Comparison of ENCODE assay signal across 8 cellular contexts in the genomic region with DNA sequence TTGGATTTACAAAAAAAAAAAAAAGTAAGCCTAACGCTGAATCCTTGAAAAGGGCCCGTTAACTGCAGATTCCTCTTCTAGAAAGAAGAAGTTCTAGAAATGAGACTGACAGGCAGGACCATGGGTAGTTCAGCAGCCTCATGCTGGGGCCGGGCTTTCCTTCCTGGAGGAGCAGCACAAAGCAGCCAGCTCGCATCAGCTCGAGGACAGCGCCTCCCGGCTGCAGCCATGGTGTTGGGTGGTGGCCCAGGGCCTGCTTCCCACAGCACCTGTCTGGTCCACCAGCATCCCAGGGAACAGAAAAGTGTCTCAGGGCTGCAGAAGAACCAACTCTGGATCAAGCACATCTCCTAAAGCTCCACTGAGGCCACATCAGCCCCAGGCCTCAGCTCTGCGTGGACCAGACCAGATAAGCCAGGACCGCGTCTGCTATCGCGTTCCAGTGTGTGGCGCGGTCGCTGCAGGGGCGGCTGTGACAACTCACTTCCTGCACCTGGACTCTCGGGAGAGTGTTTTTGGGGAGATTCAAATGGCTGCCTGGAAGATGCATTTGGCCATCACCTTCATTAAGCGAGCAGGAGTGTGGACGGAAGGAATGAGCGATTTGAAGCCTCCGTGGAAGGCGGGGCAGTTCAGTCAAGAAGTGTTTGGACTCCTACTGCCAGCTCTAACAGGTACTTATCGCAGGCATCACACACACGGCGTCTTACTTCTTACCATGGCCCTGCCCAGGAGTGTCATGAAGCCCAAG. TPM values are rescaled to one million over a fixed set of nuclear protein-coding genes. Genes with fewer than 3 reads are reported as not detected.
DNase-seq lines count a peak whose midpoint lies in the region; ATAC-seq and TF ChIP-seq lines count a peak whose summit lies in the region.

No MANE protein-coding gene starts in this region.

- H3K27me3 Mint-ChIP-seq in activated naive CD8-positive, alpha-beta T cell treated with anti-CD3 and anti-CD28 coated beads for 36 hours = peaks cover 5% of the 10 kb centered on the region

- peak overlapping the region; percentile 91 for H3K4me3 Mint-ChIP-seq in activated naive CD8-positive, alpha-beta T cell treated with anti-CD3 and anti-CD28 coated beads for 36 hours

- H3K27me3 ChIP-seq in AG04450 (ENCODE audit: control insufficient read depth, insufficient read depth, low read length) (no peaks in the 10 kb centered on the region), thyroid gland (no peaks in the 10 kb centered on the region)

- intact Hi-C loops in left colon (cut with DNase I, micrococcal nuclease) (no loop called here), thyroid gland (cut with DNase I) (no loop called here)

- H3K27ac Mint-ChIP-seq in activated naive CD8-positive, alpha-beta T cell treated with anti-CD3 and anti-CD28 coated beads for 36 hours = peak overlapping the region; percentile 100

- no peaks in the 10 kb centered on the region for H3K9me3 ChIP-seq in AG04450 (ENCODE audit: control insufficient read depth, insufficient read depth, low read length)
- no peaks in the 10 kb centered on the region for H3K9me3 ChIP-seq in thyroid gland

- WGBS in thyroid gland, 2 donors = 76% methylated on average over 18 to 25 of the region's 25 CpGs

- peak overlapping the region; percentile 94 for H3K27ac ChIP-seq in AG04450 (ENCODE audit: low read depth, low read length)
- peak overlapping the region; percentile 98 to 99 (median 98) for H3K27ac ChIP-seq in thyroid gland

- no peak; the same call in 1 of the 2 replicates for TF ChIP-seq RAD21 in Ishikawa (IDR thresholded peaks at IDR 0.05; ENCODE audit: low read depth)

- DNase-seq in AG04450 (ENCODE audit: low read depth, low spot score) (no peak), left colon (peak in 1 of 2 donors; percentile 48), thyroid gland (no peak), A172 (ENCODE audit: low spot score) (no peak)
- DNase-seq in activated naive CD8-positive, alpha-beta T cell treated with anti-CD3 and anti-CD28 coated beads for 36 hours = no peak

- CTCF ChIA-PET in AG04450 (lab: Charles Lee) = interaction anchor here (1.0 to 3.5 kb wide), 2 partner anchors 22 to 136 kb away, joined by 4 to 21 read pairs; no protein-coding TSS in a partner anchor

- H3K4me3 ChIP-seq in AG04450 (ENCODE audit: low read depth, low read length) = no peak overlapping the region
- H3K4me3 ChIP-seq in thyroid gland (replicated peaks in 1 of 3) = no peak overlapping the region

- H3K4me1 Mint-ChIP-seq in activated naive CD8-positive, alpha-beta T cell treated with anti-CD3 and anti-CD28 coated beads for 36 hours = peaks cover 95% of the 10 kb centered on the region

- POLR2A ChIA-PET in AG04450 (lab: Yijun Ruan, JAX) = interaction anchor here (0.9 to 1.4 kb wide), 3 partner anchors 9 to 136 kb away, joined by 3 to 6 read pairs (median 5); no protein-coding TSS in a partner anchor

- TF ChIP-seq POLR2A in thyroid gland (IDR thresholded peaks at IDR 0.05) = no peak

- peak; percentile 12 for ATAC-seq in left colon
- no peak for ATAC-seq in HG02759 (IDR thresholded peaks at IDR 0.05; ENCODE audit: unreplicated experiment)
- no peak for ATAC-seq in HG02885 (IDR thresholded peaks at IDR 0.05; ENCODE audit: poor library complexity, unreplicated experiment)

- TF ChIP-seq EP300 in Ishikawa (IDR thresholded peaks at IDR 0.05; ENCODE audit: borderline replicate concordance) = no peak

- H3K36me3 ChIP-seq in thyroid gland = peaks cover 13 to 23% of the 10 kb centered on the region in 2 donors

- TF ChIP-seq CTCF in AG04450 (IDR thresholded peaks at IDR 0.05; ENCODE audit: low read depth, low read length) (peak; percentile 25; the same call in 1 of the 2 replicates), thyroid gland (IDR thresholded peaks at IDR 0.05) (no peak)

- H3K36me3 Mint-ChIP-seq in activated naive CD8-positive, alpha-beta T cell treated with anti-CD3 and anti-CD28 coated beads for 36 hours = peaks cover 81% of the 10 kb centered on the region

- no peaks in the 10 kb centered on the region for H3K9me3 Mint-ChIP-seq in activated naive CD8-positive, alpha-beta T cell treated with anti-CD3 and anti-CD28 coated beads for 36 hours

- peaks cover 80 to 97% of the 10 kb centered on the region in 2 donors for H3K4me1 ChIP-seq in thyroid gland

TF ChIP-seq in Ishikawa, 13 proteins besides CTCF, POLR2A, EP300 and RAD21:
- TF ChIP-seq FOXM1 (IDR thresholded peaks at IDR 0.05; ENCODE audit: borderline replicate concordance, low read depth) = no peak
- TF ChIP-seq, protein P1, sequence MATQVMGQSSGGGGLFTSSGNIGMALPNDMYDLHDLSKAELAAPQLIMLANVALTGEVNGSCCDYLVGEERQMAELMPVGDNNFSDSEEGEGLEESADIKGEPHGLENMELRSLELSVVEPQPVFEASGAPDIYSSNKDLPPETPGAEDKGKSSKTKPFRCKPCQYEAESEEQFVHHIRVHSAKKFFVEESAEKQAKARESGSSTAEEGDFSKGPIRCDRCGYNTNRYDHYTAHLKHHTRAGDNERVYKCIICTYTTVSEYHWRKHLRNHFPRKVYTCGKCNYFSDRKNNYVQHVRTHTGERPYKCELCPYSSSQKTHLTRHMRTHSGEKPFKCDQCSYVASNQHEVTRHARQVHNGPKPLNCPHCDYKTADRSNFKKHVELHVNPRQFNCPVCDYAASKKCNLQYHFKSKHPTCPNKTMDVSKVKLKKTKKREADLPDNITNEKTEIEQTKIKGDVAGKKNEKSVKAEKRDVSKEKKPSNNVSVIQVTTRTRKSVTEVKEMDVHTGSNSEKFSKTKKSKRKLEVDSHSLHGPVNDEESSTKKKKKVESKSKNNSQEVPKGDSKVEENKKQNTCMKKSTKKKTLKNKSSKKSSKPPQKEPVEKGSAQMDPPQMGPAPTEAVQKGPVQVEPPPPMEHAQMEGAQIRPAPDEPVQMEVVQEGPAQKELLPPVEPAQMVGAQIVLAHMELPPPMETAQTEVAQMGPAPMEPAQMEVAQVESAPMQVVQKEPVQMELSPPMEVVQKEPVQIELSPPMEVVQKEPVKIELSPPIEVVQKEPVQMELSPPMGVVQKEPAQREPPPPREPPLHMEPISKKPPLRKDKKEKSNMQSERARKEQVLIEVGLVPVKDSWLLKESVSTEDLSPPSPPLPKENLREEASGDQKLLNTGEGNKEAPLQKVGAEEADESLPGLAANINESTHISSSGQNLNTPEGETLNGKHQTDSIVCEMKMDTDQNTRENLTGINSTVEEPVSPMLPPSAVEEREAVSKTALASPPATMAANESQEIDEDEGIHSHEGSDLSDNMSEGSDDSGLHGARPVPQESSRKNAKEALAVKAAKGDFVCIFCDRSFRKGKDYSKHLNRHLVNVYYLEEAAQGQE (IDR thresholded peaks at IDR 0.05; ENCODE audit: low read depth) = 0 out of 2 replicates have a peak, but pooled peaks have one; percentile 19
TF ChIP-seq in Ishikawa: peak in this region for 1.

RNA-seq across cellular contexts. Expression of a gene that starts 53.5 kb away (rescaled TPM):
- 338 and 432 TPM in 2 replicates for polyA plus RNA-seq in AG04450 (2011; rRNA removed)
- polyA minus RNA-seq in AG04450 (2011; rRNA and poly(A)+ RNA removed) = 1,487 and 1,729 TPM in 2 replicates
- 100 to 1,000 TPM; 551 to 554 TPM for total RNA-seq in activated naive CD8-positive, alpha-beta T cell treated with anti-CD3 and anti-CD28 coated beads for 36 hours
- total RNA-seq in left colon (100 to 1,000 TPM; 581 to 641 TPM), thyroid gland (100 to 1,000 TPM; 228 to 375 (median 275) TPM)
- 180 and 245 TPM in 2 replicates for total RNA-seq in A172 (2014; rRNA removed; shearing (Covaris generic))
